Comparison of ENCODE assay signal across 2 cellular contexts in the genomic region with DNA sequence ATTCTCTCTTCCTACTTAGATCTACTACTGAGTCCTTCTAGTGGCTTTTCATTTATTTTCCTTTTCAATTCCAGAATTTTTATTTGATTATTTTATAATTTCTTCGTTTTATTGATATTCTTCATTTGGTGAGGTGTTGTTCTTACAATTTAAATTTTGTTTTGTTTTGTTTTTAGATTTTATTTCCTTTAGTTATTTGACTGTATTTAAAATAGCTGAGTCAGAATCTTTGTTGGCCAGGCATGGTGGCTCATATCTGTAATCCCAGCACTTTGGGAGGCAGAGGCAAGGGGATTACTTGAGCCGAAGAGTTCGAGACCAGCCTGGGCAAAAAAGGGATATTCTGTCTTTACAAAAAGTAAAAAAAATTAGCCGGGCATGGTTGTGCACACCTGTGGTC.
TF ChIP-seq lines count a peak whose summit lies in the region.

No MANE protein-coding gene starts in this region.

TF ChIP-seq in HepG2, 621 proteins besides CTCF, POLR2A, EP300 and RAD21:
- TF ChIP-seq ZNF556 (CRISPR knock-in tag; IDR thresholded peaks at IDR 0.05; ENCODE audit: borderline replicate concordance), result no peak
- TF ChIP-seq, protein P1, sequence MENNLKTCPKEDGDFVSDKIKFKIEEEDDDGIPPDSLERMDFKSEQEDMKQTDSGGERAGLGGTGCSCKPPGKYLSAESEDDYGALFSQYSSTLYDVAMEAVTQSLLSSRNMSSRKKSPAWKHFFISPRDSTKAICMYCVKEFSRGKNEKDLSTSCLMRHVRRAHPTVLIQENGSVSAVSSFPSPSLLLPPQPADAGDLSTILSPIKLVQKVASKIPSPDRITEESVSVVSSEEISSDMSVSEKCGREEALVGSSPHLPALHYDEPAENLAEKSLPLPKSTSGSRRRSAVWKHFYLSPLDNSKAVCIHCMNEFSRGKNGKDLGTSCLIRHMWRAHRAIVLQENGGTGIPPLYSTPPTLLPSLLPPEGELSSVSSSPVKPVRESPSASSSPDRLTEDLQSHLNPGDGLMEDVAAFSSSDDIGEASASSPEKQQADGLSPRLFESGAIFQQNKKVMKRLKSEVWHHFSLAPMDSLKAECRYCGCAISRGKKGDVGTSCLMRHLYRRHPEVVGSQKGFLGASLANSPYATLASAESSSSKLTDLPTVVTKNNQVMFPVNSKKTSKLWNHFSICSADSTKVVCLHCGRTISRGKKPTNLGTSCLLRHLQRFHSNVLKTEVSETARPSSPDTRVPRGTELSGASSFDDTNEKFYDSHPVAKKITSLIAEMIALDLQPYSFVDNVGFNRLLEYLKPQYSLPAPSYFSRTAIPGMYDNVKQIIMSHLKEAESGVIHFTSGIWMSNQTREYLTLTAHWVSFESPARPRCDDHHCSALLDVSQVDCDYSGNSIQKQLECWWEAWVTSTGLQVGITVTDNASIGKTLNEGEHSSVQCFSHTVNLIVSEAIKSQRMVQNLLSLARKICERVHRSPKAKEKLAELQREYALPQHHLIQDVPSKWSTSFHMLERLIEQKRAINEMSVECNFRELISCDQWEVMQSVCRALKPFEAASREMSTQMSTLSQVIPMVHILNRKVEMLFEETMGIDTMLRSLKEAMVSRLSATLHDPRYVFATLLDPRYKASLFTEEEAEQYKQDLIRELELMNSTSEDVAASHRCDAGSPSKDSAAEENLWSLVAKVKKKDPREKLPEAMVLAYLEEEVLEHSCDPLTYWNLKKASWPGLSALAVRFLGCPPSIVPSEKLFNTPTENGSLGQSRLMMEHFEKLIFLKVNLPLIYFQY (CRISPR knock-in tag; IDR thresholded peaks at IDR 0.05; ENCODE audit: borderline replicate concordance), result no peak
- TF ChIP-seq MAFK (conservative IDR thresholded peaks at IDR 0.05 in 1 of 2, IDR thresholded peaks at IDR 0.05 in 1 of 2; ENCODE audit: low read length in 2 of 2), result peak in 1 of 2 experiments; percentile 70; a peak in 2 of 4 replicates
- TF ChIP-seq MAFF (IDR thresholded peaks at IDR 0.05; ENCODE audit: low read depth, low read length), result 0 out of 2 replicates have a peak, but pooled peaks have one; percentile 15
- no peak for TF ChIP-seq MTA1 (CRISPR knock-in tag; IDR thresholded peaks at IDR 0.05; ENCODE audit: borderline replicate concordance)
- TF ChIP-seq ZNF710 (CRISPR knock-in tag; IDR thresholded peaks at IDR 0.05; ENCODE audit: borderline replicate concordance), result no peak
- TF ChIP-seq CENPT (CRISPR knock-in tag; IDR thresholded peaks at IDR 0.05; ENCODE audit: low read depth), result no peak

TF ChIP-seq in IMR-90, 13 proteins besides CTCF, POLR2A, EP300 and RAD21:
- TF ChIP-seq NFE2L2 (IDR thresholded peaks at IDR 0.05; ENCODE audit: low read depth, low read length) (no peak), MAFK (IDR thresholded peaks at IDR 0.05; ENCODE audit: low read depth, low read length) (peak; percentile 55)
